Comparison of ENCODE assay signal across 8 cellular contexts in genomic region chr5:177303925-177304391, GRCh38. TPM values are rescaled to one million over a fixed set of nuclear protein-coding genes. Genes with fewer than 3 reads are reported as not detected.
DNase-seq lines count a peak whose midpoint lies in the region; ATAC-seq, FAIRE-seq and TF ChIP-seq lines count a peak whose summit lies in the region.

No MANE protein-coding gene starts in this region.

- peaks cover 57% of the 10 kb centered on the region for H3K4me1 ChIP-seq in CD8-positive, alpha-beta T cell (ENCODE audit: insufficient read depth, low read length)
- H3K4me1 ChIP-seq in GM12878 (ENCODE audit: control insufficient read depth, insufficient read depth, low read length) (peaks cover 42% of the 10 kb centered on the region), right lobe of liver (peaks cover 0 to 37% (median 15%) of the 10 kb centered on the region in 4 donors), upper lobe of right lung (peaks cover 67% of the 10 kb centered on the region)

- H4K20me1 ChIP-seq in GM12878 (ENCODE audit: control insufficient read depth, insufficient read depth) = no peaks in the 10 kb centered on the region

- peak overlapping the region; percentile 71 for H3K27ac ChIP-seq in CD8-positive, alpha-beta T cell (ENCODE audit: low read depth, low read length)
- H3K27ac ChIP-seq in GM12878 (ENCODE audit: control insufficient read depth, insufficient read depth) (peak overlapping the region; percentile 90), right lobe of liver (peak overlapping the region; percentile 76 to 98 (median 84)), upper lobe of right lung (peak overlapping the region; percentile 86)

- in situ Hi-C loops in GM12878 (cut with MboI) = no loop called here

- no peak for TF ChIP-seq RAD21 in GM12878 (IDR thresholded peaks at IDR 0.05; ENCODE audit: insufficient read depth, low read depth, low read length)

- BruUV-seq in GM12878 (replicated peaks; lab: Mats Ljungman, UMichigan) = no TSS peak

- peak overlapping the region; percentile 46 for H2AFZ ChIP-seq in GM12878 (ENCODE audit: control insufficient read depth, low read depth, low read length)

- peak overlapping the region; percentile 91 for H3K27ac Mint-ChIP-seq in CD8-positive, alpha-beta T cell

- ATAC-seq in CD8-positive, alpha-beta T cell = peak; percentile 14
- ATAC-seq in HG03457 (IDR thresholded peaks at IDR 0.05; ENCODE audit: unreplicated experiment) (peak; percentile 2), GM12878 (no peak; the same call in 2 of the 3 replicates), right lobe of liver (no peak), upper lobe of right lung (no peak), HG03159 (IDR thresholded peaks at IDR 0.05; ENCODE audit: unreplicated experiment) (no peak)

- WGBS in GM12878 (ENCODE audit: insufficient coverage, insufficient replicate concordance, low lambda C conversion rate, missing lambda C conversion rate) = under 1% methylated on average over 24 of the region's 25 CpGs
- WGBS in right lobe of liver (ENCODE audit: insufficient coverage, low coverage, low lambda C conversion rate, missing lambda C conversion rate) = 0% methylated on average over 15 of the region's 25 CpGs

- DNase-seq in CD8-positive, alpha-beta T cell = no peak
- no peak for DNase-seq in GM12878 (ENCODE audit: low read depth, low spot score)
- DNase-seq in right lobe of liver = no peak
- no peak for DNase-seq in upper lobe of right lung
- DNase-seq in DMS153 (lab: John Stamatoyannopoulos, UW) = no peak
- DNase-seq in medulla oblongata (ENCODE audit: extremely low spot score) = no peak

- POLR2A ChIA-PET in CD8-positive, alpha-beta T cell (lab: Charles Lee) = interaction anchor here (0.6 to 1.7 kb wide), 4 partner anchors 8 to 141 kb away, joined by 3 to 8 read pairs (median 6); partner anchors contain the start of gene MXD3
- POLR2A ChIA-PET in GM12878 (lab: Charles Lee) = interaction anchor here (1.2 to 1.3 kb wide), 2 partner anchors 8 to 810 kb away, joined by 3 to 4 read pairs; no protein-coding TSS in a partner anchor

- no peaks in the 10 kb centered on the region for H3K9me3 ChIP-seq in CD8-positive, alpha-beta T cell (ENCODE audit: low read length)
- H3K9me3 ChIP-seq in GM12878 (replicated peaks; ENCODE audit: control insufficient read depth, insufficient read depth, low read length) (no peaks in the 10 kb centered on the region), right lobe of liver (no peaks in the 10 kb centered on the region), upper lobe of right lung (no peaks in the 10 kb centered on the region)

- SMC1A ChIA-PET in GM12878 (lab: Charles Lee; ENCODE audit: uncharacterized antibody, unreplicated experiment) = interaction anchor here (1.0 kb wide), 1 partner anchor 190 kb away, joined by 7 read pairs; no protein-coding TSS in a partner anchor

- peaks cover 33% of the 10 kb centered on the region for H3K36me3 Mint-ChIP-seq in CD8-positive, alpha-beta T cell

- H3K4me3 Mint-ChIP-seq in CD8-positive, alpha-beta T cell = peak overlapping the region; percentile 93

- peak overlapping the region; percentile 72 for H3K9ac ChIP-seq in GM12878 (ENCODE audit: control insufficient read depth, insufficient read depth, low read length)

- peaks cover 48% of the 10 kb centered on the region for H3K79me2 ChIP-seq in GM12878 (ENCODE audit: control insufficient read depth, insufficient read depth, low read length)

- no peak for TF ChIP-seq EP300 in GM12878 (IDR thresholded peaks at IDR 0.05; ENCODE audit: borderline replicate concordance in 1 of 2, control insufficient read depth in 1 of 2, low read depth in 2 of 2, low read length in 2 of 2)

- H3K36me3 ChIP-seq in CD8-positive, alpha-beta T cell (ENCODE audit: insufficient read depth, low read length) = peaks cover 7% of the 10 kb centered on the region
- H3K36me3 ChIP-seq in GM12878 (ENCODE audit: control insufficient read depth in 2 of 2, insufficient read depth in 2 of 2, low read length in 1 of 2) (peaks cover 5 to 20% of the 10 kb centered on the region in 2 experiments), right lobe of liver (peaks cover 0 to 25% (median 4%) of the 10 kb centered on the region in 4 donors), upper lobe of right lung (peaks cover 27% of the 10 kb centered on the region)

- no peak for FAIRE-seq in GM12878 (lab: Jason Lieb, UNC)

- H3K27me3 ChIP-seq in CD8-positive, alpha-beta T cell (ENCODE audit: insufficient read depth, low read length) = no peaks in the 10 kb centered on the region
- H3K27me3 ChIP-seq in GM12878 (replicated peaks in 1 of 2; ENCODE audit: control insufficient read depth in 2 of 2, insufficient read depth in 2 of 2, low read length in 1 of 2) (no peaks in the 10 kb centered on the region), right lobe of liver (no peaks in the 10 kb centered on the region), upper lobe of right lung (no peaks in the 10 kb centered on the region)

- peak overlapping the region; percentile 94 for H3K4me2 ChIP-seq in GM12878 (ENCODE audit: control insufficient read depth, insufficient read depth)

- H3K4me1 Mint-ChIP-seq in CD8-positive, alpha-beta T cell (ENCODE audit: low read depth) = peaks cover 66% of the 10 kb centered on the region

- no peaks in the 10 kb centered on the region for H3K27me3 Mint-ChIP-seq in CD8-positive, alpha-beta T cell (ENCODE audit: low read depth)

- peak overlapping the region; percentile 71 for H3K4me3 ChIP-seq in CD8-positive, alpha-beta T cell (ENCODE audit: low read depth, low read length)
- H3K4me3 ChIP-seq in GM12878 (peak overlapping the region; percentile 75), right lobe of liver (peak overlapping the region; percentile 74 to 96 (median 86)), upper lobe of right lung (peak overlapping the region; percentile 99)

- intact Hi-C loops in CD8-positive, alpha-beta T cell (cut with DNase I, micrococcal nuclease) = loop anchor here (1.0 to 5.0 kb wide), 4 partner anchors 8 to 848 kb away; partner anchors contain the start of genes NSD1 (in 2 of the 2) and NHP2 (in 1 of the 2)
- intact Hi-C loops in GM12878 (cut with micrococcal nuclease; ENCODE audit: unreplicated experiment) (loop anchor here (5.0 to 10.0 kb wide), 3 partner anchors 167 to 291 kb away; partner anchors contain the start of gene TMED9), right lobe of liver (cut with DNase I) (no loop called here), upper lobe of right lung (cut with DNase I) (no loop called here)

- TF ChIP-seq POLR2A in GM12878 (IDR thresholded peaks at IDR 0.05; ENCODE audit: low read depth, low read length) (no peak), right lobe of liver (IDR thresholded peaks at IDR 0.05) (no peak)

- TF ChIP-seq CTCF in CD8-positive, alpha-beta T cell (IDR thresholded peaks at IDR 0.05) = no peak
- no peak for TF ChIP-seq CTCF in GM12878 (IDR thresholded peaks at IDR 0.05 in 2 of 3, conservative IDR thresholded peaks at IDR 0.05 in 1 of 3; ENCODE audit: control insufficient read depth in 2 of 3, extremely low read depth in 1 of 3, insufficient read depth in 1 of 3, low read depth in 3 of 3, low read length in 3 of 3)
- TF ChIP-seq CTCF in right lobe of liver (IDR thresholded peaks at IDR 0.05) = no peak
- TF ChIP-seq CTCF in upper lobe of right lung (IDR thresholded peaks at IDR 0.05) = no peak

- CTCF ChIA-PET in CD8-positive, alpha-beta T cell (lab: Charles Lee) = interaction anchor here (0.9 kb wide), 1 partner anchor 10 kb away, joined by 3 read pairs; no protein-coding TSS in a partner anchor
- CTCF ChIA-PET in GM12878 (lab: Yijun Ruan, JAX) = interaction anchor here (1.9 to 3.6 kb wide), 2 partner anchors 85 to 190 kb away, joined by 6 to 35 read pairs; no protein-coding TSS in a partner anchor

- H3K9me3 Mint-ChIP-seq in CD8-positive, alpha-beta T cell = no peaks in the 10 kb centered on the region

- RAD21 ChIA-PET in GM12878 (lab: Charles Lee; ENCODE audit: unreplicated experiment) = interaction anchor here (1.3 kb wide), 1 partner anchor 10 kb away, joined by 3 read pairs; no protein-coding TSS in a partner anchor

RNA-seq across cellular contexts. Expression of gene PRELID1, which starts 0.4 kb away (rescaled TPM):
- 10 to 100 TPM; 15.5 to 23.7 TPM for total RNA-seq in CD8-positive, alpha-beta T cell
- 23.2 and 24.5 TPM in 2 replicates for total RNA-seq in GM12878 (2013; cell fraction: nucleolus; rRNA removed)
- total RNA-seq in GM12878 (2014; rRNA removed) (190 and 251 TPM in 2 replicates), GM12878 (2014; rRNA removed; fragmentation: Illumina TruSeq; extraction: Trizol) (221 and 242 TPM in 2 replicates), GM12878 (2021) (259 and 261 TPM in 2 replicates), right lobe of liver (100 to 1,000 TPM in 2 of 6 experiments, 10 to 100 TPM in 4; 64.1 to 116 (median 84.4) TPM), upper lobe of right lung (87.0 TPM)
- 42.5 TPM for polyA plus RNA-seq in GM12878 (2011; ENCODE audit: low read depth)
- polyA plus RNA-seq in GM12878 (2011; rRNA removed) (171 and 256 TPM in 2 replicates), GM12878 (2014; fragmentation: Illumina TruSeq; extraction: Trizol) (157 and 248 TPM in 2 replicates), GM12878 (2014; fragmentation: Nextera tagmentation; extraction: Ambion mirVana) (100 to 1,000 TPM in 1 of 2 experiments, 10 to 100 TPM in 1; 30.9 to 106 TPM), GM12878 (2014; rRNA removed) (414 and 449 TPM in 2 replicates), GM12878 (2016; fragmentation: Nextera tagmentation; extraction: Ambion mirVana) (100 to 1,000 TPM; 529 to 584 TPM)
- 352 and 401 TPM in 2 replicates for polyA plus RNA-seq in GM12878 (2011; cell fraction: cytosol; rRNA removed)
- polyA plus RNA-seq in GM12878 (2011; cell fraction: nucleus; rRNA removed) = 123 and 139 TPM in 2 replicates
- 120 and 141 TPM in 2 replicates for polyA plus RNA-seq in GM12878 (2012)
- polyA minus RNA-seq in GM12878 (2011; rRNA and poly(A)+ RNA removed) = 114 and 144 TPM in 2 replicates
- polyA minus RNA-seq in GM12878 (2011; cell fraction: cytosol; rRNA and poly(A)+ RNA removed) = 60.1 and 62.4 TPM in 2 replicates
- polyA minus RNA-seq in GM12878 (2011; cell fraction: nucleus; rRNA and poly(A)+ RNA removed) = 28.7 and 43.0 TPM in 2 replicates

RNA-seq across cellular contexts. Expression of gene RAB24, which starts 0.4 kb away (rescaled TPM):
- total RNA-seq in CD8-positive, alpha-beta T cell = 10 to 100 TPM; 14.1 to 19.8 TPM
- total RNA-seq in GM12878 (2013; cell fraction: nucleolus; rRNA removed) = 10.2 and 10.5 TPM in 2 replicates
- total RNA-seq in GM12878 (2014; rRNA removed) = 25.7 and 31.0 TPM in 2 replicates
- total RNA-seq in GM12878 (2014; rRNA removed; fragmentation: Illumina TruSeq; extraction: Trizol) = 11.9 and 12.1 TPM in 2 replicates
- total RNA-seq in GM12878 (2021) = 27.6 and 30.3 TPM in 2 replicates
- 18.3 TPM for polyA plus RNA-seq in GM12878 (2011; ENCODE audit: low read depth)
- 15.0 and 22.3 TPM in 2 replicates for polyA plus RNA-seq in GM12878 (2011; rRNA removed)
- polyA plus RNA-seq in GM12878 (2011; cell fraction: cytosol; rRNA removed) = 29.7 and 37.0 TPM in 2 replicates
- polyA plus RNA-seq in GM12878 (2011; cell fraction: nucleus; rRNA removed) = 63.9 and 79.7 TPM in 2 replicates
- polyA plus RNA-seq in GM12878 (2012) = 29.2 and 29.8 TPM in 2 replicates
- polyA plus RNA-seq in GM12878 (2014; fragmentation: Illumina TruSeq; extraction: Trizol) = 14.1 and 15.1 TPM in 2 replicates
- 10 to 100 TPM in 1 of 2 experiments, 1 to 10 TPM in 1; 8.0 to 12.8 TPM for polyA plus RNA-seq in GM12878 (2014; fragmentation: Nextera tagmentation; extraction: Ambion mirVana)
- 44.4 and 50.8 TPM in 2 replicates for polyA plus RNA-seq in GM12878 (2014; rRNA removed)
- 10 to 100 TPM; 26.4 to 28.4 TPM for polyA plus RNA-seq in GM12878 (2016; fragmentation: Nextera tagmentation; extraction: Ambion mirVana)
- 6.9 and 10.0 TPM in 2 replicates for polyA minus RNA-seq in GM12878 (2011; rRNA and poly(A)+ RNA removed)
- 3.6 and 5.7 TPM in 2 replicates for polyA minus RNA-seq in GM12878 (2011; cell fraction: cytosol; rRNA and poly(A)+ RNA removed)
- 9.4 and 16.1 TPM in 2 replicates for polyA minus RNA-seq in GM12878 (2011; cell fraction: nucleus; rRNA and poly(A)+ RNA removed)
- 10 to 100 TPM; 11.0 to 28.8 (median 16.2) TPM for total RNA-seq in right lobe of liver
- total RNA-seq in upper lobe of right lung = 36.3 TPM

RNA-seq across cellular contexts. Expression of gene MXD3, which starts 7.7 kb away (rescaled TPM):
- total RNA-seq in CD8-positive, alpha-beta T cell = 1 to 10 TPM; 6.2 to 8.5 TPM
- 14.3 and 15.7 TPM in 2 replicates for total RNA-seq in GM12878 (2013; cell fraction: nucleolus; rRNA removed)
- 26.9 and 27.4 TPM in 2 replicates for total RNA-seq in GM12878 (2014; rRNA removed)
- total RNA-seq in GM12878 (2014; rRNA removed; fragmentation: Illumina TruSeq; extraction: Trizol) = 3.5 and 3.8 TPM in 2 replicates
- total RNA-seq in GM12878 (2021) = 20.5 and 26.7 TPM in 2 replicates
- 2.8 TPM for polyA plus RNA-seq in GM12878 (2011; ENCODE audit: low read depth)
- polyA plus RNA-seq in GM12878 (2011; rRNA removed) = 4.1 and 13.3 TPM in 2 replicates
- 13.5 and 26.2 TPM in 2 replicates for polyA plus RNA-seq in GM12878 (2011; cell fraction: cytosol; rRNA removed)
- 63.9 and 69.4 TPM in 2 replicates for polyA plus RNA-seq in GM12878 (2011; cell fraction: nucleus; rRNA removed)
- 14.0 and 14.1 TPM in 2 replicates for polyA plus RNA-seq in GM12878 (2012)
- 0.79 and 1.7 TPM in 2 replicates for polyA plus RNA-seq in GM12878 (2014; fragmentation: Illumina TruSeq; extraction: Trizol)
- under 1 TPM; 0.24 to 0.93 TPM for polyA plus RNA-seq in GM12878 (2014; fragmentation: Nextera tagmentation; extraction: Ambion mirVana)
- polyA plus RNA-seq in GM12878 (2014; rRNA removed) = 29.8 and 36.2 TPM in 2 replicates
- polyA plus RNA-seq in GM12878 (2016; fragmentation: Nextera tagmentation; extraction: Ambion mirVana) = 10 to 100 TPM; 13.7 to 15.5 TPM
- 3.0 and 7.4 TPM in 2 replicates for polyA minus RNA-seq in GM12878 (2011; rRNA and poly(A)+ RNA removed)
- 3.8 and 6.5 TPM in 2 replicates for polyA minus RNA-seq in GM12878 (2011; cell fraction: cytosol; rRNA and poly(A)+ RNA removed)
- 9.9 and 20.9 TPM in 2 replicates for polyA minus RNA-seq in GM12878 (2011; cell fraction: nucleus; rRNA and poly(A)+ RNA removed)
- 1 to 10 TPM; 2.2 to 6.2 (median 4.9) TPM for total RNA-seq in right lobe of liver
- total RNA-seq in upper lobe of right lung = 10.1 TPM

RNA-seq across cellular contexts. Expression of gene LMAN2, which starts 47.5 kb away (rescaled TPM):
- total RNA-seq in CD8-positive, alpha-beta T cell = 10 to 100 TPM; 49.0 to 61.4 TPM
- total RNA-seq in GM12878 (2013; cell fraction: nucleolus; rRNA removed) = 195 and 213 TPM in 2 replicates
- 184 and 207 TPM in 2 replicates for total RNA-seq in GM12878 (2014; rRNA removed)
- 98.9 and 112 TPM in 2 replicates for total RNA-seq in GM12878 (2014; rRNA removed; fragmentation: Illumina TruSeq; extraction: Trizol)
- 117 and 121 TPM in 2 replicates for total RNA-seq in GM12878 (2021)
- polyA plus RNA-seq in GM12878 (2011; ENCODE audit: low read depth) = 35.5 TPM
- polyA plus RNA-seq in GM12878 (2011; rRNA removed) = 55.9 and 104 TPM in 2 replicates
- 273 and 308 TPM in 2 replicates for polyA plus RNA-seq in GM12878 (2011; cell fraction: cytosol; rRNA removed)
- polyA plus RNA-seq in GM12878 (2011; cell fraction: nucleus; rRNA removed) = 210 and 234 TPM in 2 replicates
- 139 and 151 TPM in 2 replicates for polyA plus RNA-seq in GM12878 (2012)
- 84.1 and 178 TPM in 2 replicates for polyA plus RNA-seq in GM12878 (2014; fragmentation: Illumina TruSeq; extraction: Trizol)
- polyA plus RNA-seq in GM12878 (2014; fragmentation: Nextera tagmentation; extraction: Ambion mirVana) = 10 to 100 TPM in 1 of 2 experiments, 1 to 10 TPM in 1; 2.4 to 11.4 TPM
- polyA plus RNA-seq in GM12878 (2014; rRNA removed) = 179 and 230 TPM in 2 replicates
- polyA plus RNA-seq in GM12878 (2016; fragmentation: Nextera tagmentation; extraction: Ambion mirVana) = 100 to 1,000 TPM; 252 to 264 TPM
- 197 and 327 TPM in 2 replicates for polyA minus RNA-seq in GM12878 (2011; rRNA and poly(A)+ RNA removed)
- polyA minus RNA-seq in GM12878 (2011; cell fraction: cytosol; rRNA and poly(A)+ RNA removed) = 100 and 110 TPM in 2 replicates
- 69.0 and 97.6 TPM in 2 replicates for polyA minus RNA-seq in GM12878 (2011; cell fraction: nucleus; rRNA and poly(A)+ RNA removed)
- total RNA-seq in right lobe of liver = 100 to 1,000 TPM; 103 to 297 (median 160) TPM
- 117 TPM for total RNA-seq in upper lobe of right lung

RNA-seq across cellular contexts. Expression of gene RGS14, which starts 53.8 kb away (rescaled TPM):
- total RNA-seq in CD8-positive, alpha-beta T cell = 10 to 100 TPM; 22.7 to 23.5 TPM
- 111 and 131 TPM in 2 replicates for total RNA-seq in GM12878 (2013; cell fraction: nucleolus; rRNA removed)
- total RNA-seq in GM12878 (2014; rRNA removed) = 56.5 and 68.1 TPM in 2 replicates
- 25.1 and 30.4 TPM in 2 replicates for total RNA-seq in GM12878 (2014; rRNA removed; fragmentation: Illumina TruSeq; extraction: Trizol)
- total RNA-seq in GM12878 (2021) = 65.6 and 72.9 TPM in 2 replicates
- polyA plus RNA-seq in GM12878 (2011; ENCODE audit: low read depth) = 6.4 TPM
- polyA plus RNA-seq in GM12878 (2011; rRNA removed) = 28.8 and 57.1 TPM in 2 replicates
- polyA plus RNA-seq in GM12878 (2011; cell fraction: cytosol; rRNA removed) = 90.6 and 104 TPM in 2 replicates
- polyA plus RNA-seq in GM12878 (2011; cell fraction: nucleus; rRNA removed) = 281 and 299 TPM in 2 replicates
- polyA plus RNA-seq in GM12878 (2012) = 30.7 and 40.7 TPM in 2 replicates
- polyA plus RNA-seq in GM12878 (2014; fragmentation: Illumina TruSeq; extraction: Trizol) = 4.4 and 35.8 TPM in 2 replicates
- polyA plus RNA-seq in GM12878 (2014; fragmentation: Nextera tagmentation; extraction: Ambion mirVana) = 1 to 10 TPM in 1 of 2 experiments, under 1 TPM in 1; 0.19 to 1.3 TPM
- 88.7 and 91.9 TPM in 2 replicates for polyA plus RNA-seq in GM12878 (2014; rRNA removed)
- 10 to 100 TPM; 53.6 to 56.0 TPM for polyA plus RNA-seq in GM12878 (2016; fragmentation: Nextera tagmentation; extraction: Ambion mirVana)
- polyA minus RNA-seq in GM12878 (2011; rRNA and poly(A)+ RNA removed) = 40.5 and 82.2 TPM in 2 replicates
- 26.2 and 29.3 TPM in 2 replicates for polyA minus RNA-seq in GM12878 (2011; cell fraction: cytosol; rRNA and poly(A)+ RNA removed)
- 52.3 and 74.0 TPM in 2 replicates for polyA minus RNA-seq in GM12878 (2011; cell fraction: nucleus; rRNA and poly(A)+ RNA removed)
- 10 to 100 TPM; 29.2 to 43.1 (median 35.2) TPM for total RNA-seq in right lobe of liver
- total RNA-seq in upper lobe of right lung = 17.5 TPM

Comparison
In these comparisons a context has a peak if more than half of its experiments do, and no peak if none do; other contexts are left out.
1. ATAC-seq: peak in CD8-positive, alpha-beta T cell (single experiment) and HG03457 (single experiment); none in GM12878 (single experiment), right lobe of liver (0 of 4), upper lobe of right lung (single experiment) and HG03159 (single experiment).
2. intact Hi-C loops: an anchor here in CD8-positive, alpha-beta T cell (1.0 to 5.0 kb wide) and GM12878 (5.0 to 10.0 kb wide); none called in right lobe of liver and upper lobe of right lung.
3. Peak in every context shown above with its lines, with median percentiles within 50 percentile points of each other: H3K27ac ChIP-seq and H3K4me3 ChIP-seq.